17 cellular contexts compared by ENCODE assay signal in genomic region chr5:159211712-159212111, GRCh38. TPM values are rescaled to one million over a fixed set of nuclear protein-coding genes. Genes with fewer than 3 reads are reported as not detected.
A peak's percentile ranks its signal among the peaks of the same experiment; 100 is the strongest.
DNase-seq lines count a peak whose midpoint lies in the region; ATAC-seq, FAIRE-seq and TF ChIP-seq lines count a peak whose summit lies in the region.
"Had no signal": no experiment of that assay in that cellular context is flagged by ENCODE, and none has a peak within 500 bp of the region (broad histone marks: within the 10 kb centered on the region; RNA-seq: fewer than 3 reads in every experiment).

No MANE protein-coding gene starts in this region.

- POLR2A ChIA-PET in OCI-LY7 (lab: Charles Lee) = interaction anchor here (0.6 to 1.9 kb wide), 5 partner anchors 12 to 63 kb away, joined by 3 to 10 read pairs (median 4); no protein-coding TSS in a partner anchor

- H3K27me3 Mint-ChIP-seq in T-helper 17 cell = peaks cover 6% of the 10 kb centered on the region
- no peaks in the 10 kb centered on the region for H3K27me3 Mint-ChIP-seq in activated naive CD4-positive, alpha-beta T cell treated with anti-CD3 and anti-CD28 coated beads for 36 hours (ENCODE audit: low read depth)
- H3K27me3 Mint-ChIP-seq: activated CD4-positive, alpha-beta memory T cell treated with anti-CD3 and anti-CD28 coated beads, Interleukin-2, amount 10 ng/mL, durations not matched to agents 7 days and 5 days had no signal

- FAIRE-seq in GM12891 (lab: Jason Lieb, UNC) = peak; percentile 78

- H3K4me2 ChIP-seq in OCI-LY7 (ENCODE audit: low read length) = peak overlapping the region; percentile 44

- H3K79me2 ChIP-seq in OCI-LY7 (ENCODE audit: insufficient read depth, low read depth, low read length) = peaks cover 18% of the 10 kb centered on the region

- no peaks in the 10 kb centered on the region for H3K9me2 ChIP-seq in OCI-LY7 (ENCODE audit: insufficient read depth, low read length)

- H3K27me3 ChIP-seq in BE2C (no peaks in the 10 kb centered on the region), left lung (no peaks in the 10 kb centered on the region)

- H3K9me3 Mint-ChIP-seq in activated naive CD4-positive, alpha-beta T cell treated with anti-CD3 and anti-CD28 coated beads for 36 hours = no peaks in the 10 kb centered on the region
- H3K9me3 Mint-ChIP-seq: activated CD4-positive, alpha-beta memory T cell treated with anti-CD3 and anti-CD28 coated beads, Interleukin-2, amount 10 ng/mL, durations not matched to agents 7 days and 5 days; CD8-positive, alpha-beta T cell had no signal

- CTCF ChIA-PET in OCI-LY7 (lab: Charles Lee; ENCODE audit: unreplicated experiment) = no interaction called here
- CTCF ChIA-PET in activated naive CD4-positive, alpha-beta T cell treated with anti-CD3 and anti-CD28 coated beads for 36 hours (lab: Charles Lee) = interaction anchor here (1.1 to 2.1 kb wide), 2 partner anchors 20 to 55 kb away, joined by 4 to 11 read pairs; no protein-coding TSS in a partner anchor

- intact Hi-C loops in OCI-LY7 (cut with micrococcal nuclease; ENCODE audit: unreplicated experiment) (no loop called here), left lung (cut with DNase I) (no loop called here)
- intact Hi-C loops in activated naive CD4-positive, alpha-beta T cell treated with anti-CD3 and anti-CD28 coated beads for 36 hours (cut with micrococcal nuclease) = loop anchor here (5.0 kb wide), 1 partner anchor 114 kb away; the partner anchor contains the start of gene EBF1

- H3K4me3 ChIP-seq in BE2C (ENCODE audit: low read depth, low read length) = peak overlapping the region; percentile 9
- H3K4me3 ChIP-seq in OCI-LY7 (ENCODE audit: low read depth, low read length, poor library complexity, severe bottlenecking) = no peak overlapping the region
- H3K4me3 ChIP-seq in left lung = no peak overlapping the region

- no peaks in the 10 kb centered on the region for H3K9me3 ChIP-seq in BE2C
- no peaks in the 10 kb centered on the region for H3K9me3 ChIP-seq in OCI-LY7 (ENCODE audit: low read length)
- H3K9me3 ChIP-seq in left lung = no peaks in the 10 kb centered on the region
- H3K9me3 ChIP-seq in T-helper 17 cell (ENCODE audit: control insufficient read depth, low read length, poor library complexity, severe bottlenecking) = no peaks in the 10 kb centered on the region

- H3K4me1 Mint-ChIP-seq in T-helper 17 cell = peaks cover 30% of the 10 kb centered on the region
- peaks cover 29% of the 10 kb centered on the region for H3K4me1 Mint-ChIP-seq in activated naive CD4-positive, alpha-beta T cell treated with anti-CD3 and anti-CD28 coated beads for 36 hours (ENCODE audit: low read depth)

- DNase-seq in BE2C = peak; percentile 60
- no peak for DNase-seq in GM12891 (ENCODE audit: insufficient read length, low spot score)
- DNase-seq in OCI-LY7 (ENCODE audit: low spot score) = no peak
- peak in 1 of 2 donors; percentile 51 for DNase-seq in left lung
- DNase-seq in T-helper 17 cell = no peak
- DNase-seq in activated naive CD4-positive, alpha-beta T cell treated with anti-CD3 and anti-CD28 coated beads for 36 hours = no peak
- DNase-seq: activated CD4-positive, alpha-beta memory T cell treated with anti-CD3 and anti-CD28 coated beads, Interleukin-2, amount 10 ng/mL, durations not matched to agents 7 days and 5 days; activated effector memory CD4-positive, alpha-beta T cell treated with Interleukin-2 at 50 U/mL for 16 hours; CD8-positive, alpha-beta T cell; effector CD8-positive, alpha-beta T cell; foreskin melanocyte; NCI-H1694 treated with DMSO at 0.1 percent for 48 hours; PC-3; stimulated activated naive CD4-positive, alpha-beta T cell treated with Interleukin-2 at 50 U/mL for 16 hours; T-helper 2 cell had no signal

- TF ChIP-seq CTCF in BE2C (IDR thresholded peaks at IDR 0.05; ENCODE audit: low read depth, low read length) = no peak
- no peak for TF ChIP-seq CTCF in OCI-LY7 (conservative IDR thresholded peaks at IDR 0.05; ENCODE audit: low read length)
- no peak for TF ChIP-seq CTCF in left lung (IDR thresholded peaks at IDR 0.05)

- H3K27ac Mint-ChIP-seq in T-helper 17 cell = no peak overlapping the region
- no peak overlapping the region for H3K27ac Mint-ChIP-seq in activated naive CD4-positive, alpha-beta T cell treated with anti-CD3 and anti-CD28 coated beads for 36 hours
- H3K27ac Mint-ChIP-seq: activated CD4-positive, alpha-beta memory T cell treated with anti-CD3 and anti-CD28 coated beads, Interleukin-2, amount 10 ng/mL, durations not matched to agents 7 days and 5 days; CD8-positive, alpha-beta T cell; progenitor cell of endocrine pancreas had no signal

- H3K4me3 Mint-ChIP-seq in T-helper 17 cell = no peak overlapping the region
- no peak overlapping the region for H3K4me3 Mint-ChIP-seq in activated naive CD4-positive, alpha-beta T cell treated with anti-CD3 and anti-CD28 coated beads for 36 hours
- H3K4me3 Mint-ChIP-seq: activated CD4-positive, alpha-beta memory T cell treated with anti-CD3 and anti-CD28 coated beads, Interleukin-2, amount 10 ng/mL, durations not matched to agents 7 days and 5 days; CD8-positive, alpha-beta T cell had no signal

- peaks cover 11% of the 10 kb centered on the region for H3K36me3 Mint-ChIP-seq in T-helper 17 cell (ENCODE audit: low read depth)
- H3K36me3 Mint-ChIP-seq in activated naive CD4-positive, alpha-beta T cell treated with anti-CD3 and anti-CD28 coated beads for 36 hours (ENCODE audit: low read depth) = peaks cover 18% of the 10 kb centered on the region

- peak; percentile 6 for ATAC-seq in left lung
- no peak for ATAC-seq in T-helper 17 cell
- ATAC-seq in HG02884 (IDR thresholded peaks at IDR 0.05; ENCODE audit: unreplicated experiment) = no peak
- ATAC-seq: CD8-positive, alpha-beta T cell; PC-3 had no signal

- peaks cover 8% of the 10 kb centered on the region; the same call in 1 of the 2 replicates for H4K20me1 ChIP-seq in OCI-LY7 (ENCODE audit: insufficient read depth, low read length)

- no peak overlapping the region; the same call in 1 of the 2 replicates for H2AFZ ChIP-seq in OCI-LY7 (ENCODE audit: low read length)

- H3K4me1 ChIP-seq in BE2C = peaks cover 21% of the 10 kb centered on the region
- H3K4me1 ChIP-seq in OCI-LY7 (ENCODE audit: insufficient read depth, low read length, poor library complexity, severe bottlenecking) = peaks cover 23% of the 10 kb centered on the region
- H3K4me1 ChIP-seq in left lung = peaks cover 7 to 48% of the 10 kb centered on the region in 2 donors

- no peaks in the 10 kb centered on the region for H3K36me3 ChIP-seq in BE2C
- no peaks in the 10 kb centered on the region for H3K36me3 ChIP-seq in OCI-LY7 (ENCODE audit: insufficient read depth, low read length)
- H3K36me3 ChIP-seq in left lung = no peaks in the 10 kb centered on the region

- no TSS peak for BruUV-seq in OCI-LY7 (replicated peaks; lab: Mats Ljungman, UMichigan)

- TF ChIP-seq POLR2A in GM12891 (IDR thresholded peaks at IDR 0.05; ENCODE audit: low read depth, low read length) = no peak

- H3K27ac ChIP-seq in OCI-LY7 (ENCODE audit: low read depth, low read length, poor library complexity, severe bottlenecking) (no peak overlapping the region), left lung (peak overlapping the region; percentile 95 to 97)

TF ChIP-seq in GM12891, 5 proteins besides CTCF, POLR2A, EP300 and RAD21:
- no peak for TF ChIP-seq SPI1 (IDR thresholded peaks at IDR 0.05; ENCODE audit: low read depth, low read length)
- no peak for TF ChIP-seq PAX5 (IDR thresholded peaks at IDR 0.05; ENCODE audit: insufficient read depth, low read length, severe bottlenecking)
- no peak for TF ChIP-seq TAF1 (IDR thresholded peaks at IDR 0.05; ENCODE audit: low read depth, low read length)

RNA-seq across cellular contexts. Expression of gene RNF145, which starts 2.4 kb away (rescaled TPM):
- 115 TPM for polyA plus RNA-seq in BE2C (2012; ENCODE audit: insufficient read depth, insufficient read length, low read depth)
- 19.1 TPM for polyA plus RNA-seq in GM12891 (2012; ENCODE audit: low read depth, missing spikeins)
- total RNA-seq in OCI-LY7 (2014; rRNA removed; shearing (Covaris generic)) = 18.6 and 18.9 TPM in 2 replicates
- total RNA-seq in OCI-LY7 (2022) (32.0 and 34.9 TPM in 2 replicates), left lung (100 to 1,000 TPM; 164 to 216 TPM), T-helper 17 cell (10 to 100 TPM; 61.1 to 70.5 TPM)
- total RNA-seq in activated naive CD4-positive, alpha-beta T cell treated with anti-CD3 and anti-CD28 coated beads for 36 hours = 10 to 100 TPM; 70.0 to 75.3 TPM

RNA-seq across cellular contexts. Expression of gene UBLCP1, which starts 51.4 kb away (rescaled TPM):
- 24.5 TPM for polyA plus RNA-seq in BE2C (2012; ENCODE audit: insufficient read depth, insufficient read length, low read depth)
- 16.9 TPM for polyA plus RNA-seq in GM12891 (2012; ENCODE audit: low read depth, missing spikeins)
- total RNA-seq in OCI-LY7 (2014; rRNA removed; shearing (Covaris generic)) = 7.7 and 11.3 TPM in 2 replicates
- 24.9 and 29.8 TPM in 2 replicates for total RNA-seq in OCI-LY7 (2022)
- total RNA-seq in left lung = 10 to 100 TPM; 29.9 to 32.5 TPM
- 10 to 100 TPM; 19.0 to 20.8 TPM for total RNA-seq in T-helper 17 cell
- total RNA-seq in activated naive CD4-positive, alpha-beta T cell treated with anti-CD3 and anti-CD28 coated beads for 36 hours = 10 to 100 TPM; 22.7 to 23.0 TPM
